In genomic region chr1:195965475-195965874, GRCh38 we compare ENCODE assay signal across 2 cellular contexts.
TF ChIP-seq lines count a peak whose summit lies in the region.

No MANE protein-coding gene starts in this region.

TF ChIP-seq in GM23338, 12 proteins besides CTCF, POLR2A, EP300 and RAD21:
- TF ChIP-seq CREB1 (CRISPR knock-in tag; IDR thresholded peaks at IDR 0.05; ENCODE audit: low read depth) (no peak), EZH2phosphoT487 (IDR thresholded peaks at IDR 0.05; ENCODE audit: unreplicated experiment) (no peak), STAT1 (IDR thresholded peaks at IDR 0.05; ENCODE audit: unreplicated experiment) (no peak), ZNF114 (CRISPR knock-in tag; IDR thresholded peaks at IDR 0.05) (no peak), JUNB (IDR thresholded peaks at IDR 0.05; ENCODE audit: unreplicated experiment) (no peak), ZNF462 (CRISPR knock-in tag; IDR thresholded peaks at IDR 0.05) (no peak), POLR2AphosphoS5 (IDR thresholded peaks at IDR 0.05; ENCODE audit: low read depth) (no peak), EZH2 (IDR thresholded peaks at IDR 0.05; ENCODE audit: low read depth, unreplicated experiment) (no peak), ZNF331 (CRISPR knock-in tag; IDR thresholded peaks at IDR 0.05; ENCODE audit: low read depth) (no peak), ETS1 (IDR thresholded peaks at IDR 0.05) (no peak), REST (IDR thresholded peaks at IDR 0.05; ENCODE audit: unreplicated experiment) (no peak), NANOG (IDR thresholded peaks at IDR 0.05; ENCODE audit: borderline replicate concordance) (no peak)

TF ChIP-seq in H1, 55 proteins besides CTCF, POLR2A, EP300 and RAD21 (continued from another document):
- TF ChIP-seq CEBPB (IDR thresholded peaks at IDR 0.05; ENCODE audit: low read depth, low read length), result no peak
- TF ChIP-seq PHF8 (conservative IDR thresholded peaks at IDR 0.05; ENCODE audit: low read depth, low read length), result no peak
- no peak for TF ChIP-seq RFX5 (IDR thresholded peaks at IDR 0.05; ENCODE audit: borderline replicate concordance, low read depth, low read length)
- TF ChIP-seq TAF7 (optimal IDR thresholded peaks at IDR 0.05; ENCODE audit: borderline replicate concordance, low read depth, low read length), result no peak
- TF ChIP-seq CREB1 (IDR thresholded peaks at IDR 0.05), result no peak
